9 cellular contexts compared by ENCODE assay signal in the genomic region with DNA sequence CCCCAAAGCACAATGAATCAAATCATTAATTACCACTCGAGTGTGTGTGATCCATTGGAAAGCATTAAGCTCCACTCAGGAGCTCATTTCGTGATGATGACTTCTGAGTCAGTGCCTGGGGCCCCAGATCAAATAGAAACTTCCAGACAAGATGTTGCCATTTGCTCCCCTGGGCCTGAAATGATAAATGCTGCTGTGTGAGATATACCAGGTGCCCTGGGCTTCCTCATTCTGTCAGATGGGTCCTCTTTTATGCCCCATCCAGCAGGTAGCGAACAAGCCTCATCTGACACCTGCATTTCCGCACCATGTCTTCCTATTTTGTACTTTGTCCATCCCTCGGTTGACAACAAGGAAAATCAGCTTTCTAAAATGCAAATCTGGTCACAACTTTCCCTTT.
"Had no signal": no experiment of that assay in that cellular context is flagged by ENCODE, and none has a peak within 500 bp of the region (broad histone marks: within the 10 kb centered on the region; RNA-seq: fewer than 3 reads in every experiment).

No MANE protein-coding gene starts in this region.

- H3K36me3 ChIP-seq: HAP-1 had no signal

- ATAC-seq: HCT116, K562 had no signal

- H3K4me3 Mint-ChIP-seq: HFFc6 had no signal

- H3K4me3 ChIP-seq: GM23248, HAP-1, K562 had no signal

- H3K27ac ChIP-seq: GM23248 had no signal

- H3K4me1 ChIP-seq: HAP-1 had no signal

- H3K27ac Mint-ChIP-seq: HFFc6 had no signal

- DNase-seq: GM23248, GOT3, H7, HFFc6, IMR-90, KG1 had no signal

- H3K9me3 ChIP-seq: HAP-1 had no signal

- H3K9ac ChIP-seq: GM23248 had no signal
